ENCODE assay signal across 9 cellular contexts in the genomic region with DNA sequence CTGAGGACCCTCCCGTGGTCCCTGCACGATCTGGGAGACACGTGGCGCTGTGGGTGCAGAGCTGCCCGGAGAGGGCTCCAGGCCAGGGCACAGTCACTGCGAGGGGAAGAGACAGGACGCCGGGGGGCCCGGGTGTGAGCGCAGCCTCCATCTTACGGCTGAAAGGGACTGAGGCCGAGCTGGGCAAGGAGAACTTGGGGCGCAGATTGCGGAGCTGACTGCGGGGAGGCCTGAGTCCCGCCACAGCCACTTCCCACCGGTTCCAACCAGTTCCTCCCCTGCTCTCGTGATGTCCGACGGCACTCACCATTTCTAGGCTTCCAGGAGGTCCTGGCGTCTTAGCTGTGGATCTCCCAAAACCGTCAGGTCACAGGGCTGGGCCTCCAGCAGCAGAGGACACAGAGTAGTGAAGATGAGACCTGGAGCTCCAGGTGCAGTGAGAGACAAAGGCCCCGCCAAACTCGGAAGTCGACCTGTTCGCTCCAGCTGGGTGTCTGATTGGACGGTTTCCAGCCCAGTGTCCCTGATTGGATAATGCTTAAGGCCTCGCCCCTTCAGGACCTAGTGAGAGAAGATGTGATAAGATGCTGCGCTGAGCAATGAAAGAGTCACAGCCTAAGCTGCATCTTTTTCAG. TPM values are rescaled to one million over a fixed set of nuclear protein-coding genes. Genes with fewer than 3 reads are reported as not detected.
DNase-seq lines count a peak whose midpoint lies in the region; ATAC-seq and TF ChIP-seq lines count a peak whose summit lies in the region.
"Had no signal": no experiment of that assay in that cellular context is flagged by ENCODE, and none has a peak within 500 bp of the region (broad histone marks: within the 10 kb centered on the region; RNA-seq: fewer than 3 reads in every experiment).

No MANE protein-coding gene starts in this region.

- peaks cover 8% of the 10 kb centered on the region; the same call in 2 of the 3 replicates for H3K4me1 Mint-ChIP-seq in GM23338
- H3K4me1 Mint-ChIP-seq in activated CD4-positive, alpha-beta memory T cell treated with anti-CD3 and anti-CD28 coated beads, Interleukin-2, amount 10 ng/mL, durations not matched to agents 7 days and 5 days: peaks cover 6% of the 10 kb centered on the region
- H3K4me1 Mint-ChIP-seq in endodermal cell: no peaks in the 10 kb centered on the region

- H3F3A ChIP-seq in GM23338 (replicated peaks; ENCODE audit: low read depth): no peaks in the 10 kb centered on the region

- CTCF ChIA-PET in activated CD4-positive, alpha-beta memory T cell treated with anti-CD3 and anti-CD28 coated beads, Interleukin-2, amount 10 ng/mL, durations not matched to agents 7 days and 5 days (lab: Charles Lee): interaction anchor here (0.6 kb wide), 1 partner anchor 329 kb away, joined by 3 read pairs; no protein-coding TSS in a partner anchor

- H2AFZ ChIP-seq in GM23338: no peak overlapping the region

- POLR2A ChIA-PET in activated CD4-positive, alpha-beta memory T cell treated with anti-CD3 and anti-CD28 coated beads, Interleukin-2, amount 10 ng/mL, durations not matched to agents 7 days and 5 days (lab: Charles Lee): interaction anchor here (1.0 to 2.2 kb wide), 3 partner anchors 12 to 801 kb away, joined by 3 to 9 read pairs (median 3); partner anchors contain the start of genes ZNF506 and ZNF626

- H3K4me3 ChIP-seq in GM23338 (peak overlapping the region; percentile 78), endodermal cell (ENCODE audit: low read length) (no peak overlapping the region), spleen (peak overlapping the region; percentile 10 to 63 (median 28))
- H3K4me3 ChIP-seq: thyroid gland had no signal

- intact Hi-C loops in spleen (cut with DNase I; ENCODE audit: low total_unique reads): no loop called here

- peak overlapping the region; percentile 85 for H3K4me2 ChIP-seq in GM23338

- DNase-seq in GM23338 (ENCODE audit: low spot score) (peak; percentile 97), endodermal cell (peak; percentile 92), spleen (peak; percentile 76), HPDE6-E6E7 (ENCODE audit: extremely low spot score) (no peak), erythroblast (lab: John Stamatoyannopoulos, UW) (no peak)
- DNase-seq in activated CD4-positive, alpha-beta memory T cell treated with anti-CD3 and anti-CD28 coated beads, Interleukin-2, amount 10 ng/mL, durations not matched to agents 7 days and 5 days: peak; percentile 25

- H3K27ac Mint-ChIP-seq in GM23338 (peak overlapping the region; percentile 99), endodermal cell (peak overlapping the region; percentile 90)
- no peak overlapping the region for H3K27ac Mint-ChIP-seq in activated CD4-positive, alpha-beta memory T cell treated with anti-CD3 and anti-CD28 coated beads, Interleukin-2, amount 10 ng/mL, durations not matched to agents 7 days and 5 days

- TF ChIP-seq CTCF in GM23338 (conservative IDR thresholded peaks at IDR 0.05; ENCODE audit: low read depth in 2 of 2) (no peak), endodermal cell (conservative IDR thresholded peaks at IDR 0.05) (no peak), spleen (IDR thresholded peaks at IDR 0.05 in 8 of 11, conservative IDR thresholded peaks at IDR 0.05 in 3 of 11) (no peak)

- H3K9me3 Mint-ChIP-seq in GM23338 (no peaks in the 10 kb centered on the region; the same call in 2 of the 3 replicates), endodermal cell (no peaks in the 10 kb centered on the region)
- peaks cover 24% of the 10 kb centered on the region for H3K9me3 Mint-ChIP-seq in activated CD4-positive, alpha-beta memory T cell treated with anti-CD3 and anti-CD28 coated beads, Interleukin-2, amount 10 ng/mL, durations not matched to agents 7 days and 5 days

- no peaks in the 10 kb centered on the region for H3K27me3 ChIP-seq in GM23338 (ENCODE audit: insufficient read depth)
- no peaks in the 10 kb centered on the region for H3K27me3 ChIP-seq in endodermal cell (ENCODE audit: control insufficient read depth, insufficient read depth, low read length, poor library complexity, severe bottlenecking)
- H3K27me3 ChIP-seq in spleen (replicated peaks in 1 of 7): peaks cover 0 to 8% (median 0%) of the 10 kb centered on the region in 7 donors
- H3K27me3 ChIP-seq: thyroid gland had no signal

- peaks cover 41% of the 10 kb centered on the region for H3K79me2 ChIP-seq in GM23338 (replicated peaks; ENCODE audit: insufficient read depth)

- ATAC-seq in GM23338: peak; percentile 85
- ATAC-seq in HG03280 (IDR thresholded peaks at IDR 0.05; ENCODE audit: unreplicated experiment): no peak
- ATAC-seq in GM21447 (IDR thresholded peaks at IDR 0.05; ENCODE audit: unreplicated experiment): no peak

- H3K9me2 ChIP-seq in GM23338 (ENCODE audit: insufficient read depth): no peaks in the 10 kb centered on the region

- no peak overlapping the region for H3K9ac ChIP-seq in endodermal cell (ENCODE audit: extremely low read depth, low read length, poor library complexity, severe bottlenecking)

- H3K27me3 Mint-ChIP-seq in GM23338 (ENCODE audit: insufficient read depth, low read depth, poor library complexity): peaks cover 5% of the 10 kb centered on the region
- H3K27me3 Mint-ChIP-seq in activated CD4-positive, alpha-beta memory T cell treated with anti-CD3 and anti-CD28 coated beads, Interleukin-2, amount 10 ng/mL, durations not matched to agents 7 days and 5 days: no peaks in the 10 kb centered on the region
- H3K27me3 Mint-ChIP-seq in endodermal cell (ENCODE audit: insufficient read depth): no peaks in the 10 kb centered on the region

- no peaks in the 10 kb centered on the region for H3K4me1 ChIP-seq in GM23338 (ENCODE audit: insufficient read depth)
- no peaks in the 10 kb centered on the region for H3K4me1 ChIP-seq in endodermal cell (ENCODE audit: control insufficient read depth, insufficient read depth, low read length)
- peaks cover 0 to 7% (median 0%) of the 10 kb centered on the region in 6 donors for H3K4me1 ChIP-seq in spleen
- H3K4me1 ChIP-seq: thyroid gland had no signal

- WGBS in endodermal cell (ENCODE audit: insufficient coverage in 1 of 2, insufficient read length in 1 of 2), 2 experiments: 87% methylated on average over 29 of the region's 29 CpGs
- WGBS in spleen, 5 donors: 13 to 30% (median 20%) methylated on average over 24 to 29 of the region's 29 CpGs

- H3K9me3 ChIP-seq in endodermal cell (ENCODE audit: control insufficient read depth, low read length) (peaks cover 7% of the 10 kb centered on the region), spleen (peaks cover 0 to 43% (median 5%) of the 10 kb centered on the region in 8 donors)
- H3K9me3 ChIP-seq: thyroid gland had no signal

- peaks cover 13% of the 10 kb centered on the region for H4K20me1 ChIP-seq in GM23338 (replicated peaks; ENCODE audit: insufficient read depth)

- TF ChIP-seq POLR2A in spleen (IDR thresholded peaks at IDR 0.05) (no peak), erythroblast (IDR thresholded peaks at IDR 0.05; ENCODE audit: low read length) (no peak)

- peaks cover 38% of the 10 kb centered on the region for H3K36me3 Mint-ChIP-seq in GM23338 (ENCODE audit: low read depth)
- peaks cover 32% of the 10 kb centered on the region for H3K36me3 Mint-ChIP-seq in activated CD4-positive, alpha-beta memory T cell treated with anti-CD3 and anti-CD28 coated beads, Interleukin-2, amount 10 ng/mL, durations not matched to agents 7 days and 5 days (ENCODE audit: low read depth)
- peaks cover 20% of the 10 kb centered on the region for H3K36me3 Mint-ChIP-seq in endodermal cell (ENCODE audit: low read depth)

- peaks cover 4% of the 10 kb centered on the region; the same call in 1 of the 2 replicates for H3K36me3 ChIP-seq in GM23338 (ENCODE audit: insufficient read depth)
- H3K36me3 ChIP-seq in endodermal cell (ENCODE audit: control insufficient read depth, insufficient read depth, low read length): no peaks in the 10 kb centered on the region
- H3K36me3 ChIP-seq in spleen: no peaks in the 10 kb centered on the region
- H3K36me3 ChIP-seq: thyroid gland had no signal

- H3K27ac ChIP-seq in GM23338 (ENCODE audit: low read depth): peak overlapping the region; percentile 64; the same call in 1 of the 2 replicates
- H3K27ac ChIP-seq in endodermal cell (ENCODE audit: low read depth, low read length): no peak overlapping the region
- H3K27ac ChIP-seq in spleen: peak overlapping the region in 1 of 8 donors; percentile 47
- H3K27ac ChIP-seq: thyroid gland had no signal

- H3K4me3 Mint-ChIP-seq in GM23338: peak overlapping the region; percentile 96
- H3K4me3 Mint-ChIP-seq in activated CD4-positive, alpha-beta memory T cell treated with anti-CD3 and anti-CD28 coated beads, Interleukin-2, amount 10 ng/mL, durations not matched to agents 7 days and 5 days: peak overlapping the region; percentile 24
- peak overlapping the region; percentile 78 for H3K4me3 Mint-ChIP-seq in endodermal cell

TF ChIP-seq in GM23338, 12 proteins besides CTCF, POLR2A, EP300 and RAD21 (continues in another document):
- TF ChIP-seq EZH2 (IDR thresholded peaks at IDR 0.05; ENCODE audit: low read depth, unreplicated experiment): no peak

RNA-seq across cellular contexts. Expression of gene ZNF253, which starts 4.8 kb away (rescaled TPM):
- 44.7 and 58.2 TPM in 2 replicates for total RNA-seq in GM23338 (2014; rRNA removed; shearing (Covaris generic))
- polyA plus RNA-seq in GM23338 (2016; fragmentation: Nextera tagmentation; extraction: Ambion mirVana) (17.6 and 31.4 TPM in 2 replicates), spleen (1 to 10 TPM; 4.0 to 6.8 (median 5.9) TPM)
- 10 to 100 TPM; 12.9 to 14.7 TPM for total RNA-seq in activated CD4-positive, alpha-beta memory T cell treated with anti-CD3 and anti-CD28 coated beads, Interleukin-2, amount 10 ng/mL, durations not matched to agents 7 days and 5 days
- total RNA-seq in endodermal cell (10 to 100 TPM; 44.4 to 51.9 TPM), spleen (10 to 100 TPM in 6 of 7 donors, 1 to 10 TPM in 1; 9.8 to 34.8 (median 17.1) TPM)
- 17.2 TPM for polyA plus RNA-seq in endodermal cell (2013, experiment 1 of 2)
- 17.3 TPM for polyA plus RNA-seq in endodermal cell (2013, experiment 2 of 2)

RNA-seq across cellular contexts. Expression of gene ZNF506, which starts 39.3 kb away (rescaled TPM):
- 24.7 and 26.0 TPM in 2 replicates for total RNA-seq in GM23338 (2014; rRNA removed; shearing (Covaris generic))
- 30.4 and 42.1 TPM in 2 replicates for polyA plus RNA-seq in GM23338 (2016; fragmentation: Nextera tagmentation; extraction: Ambion mirVana)
- 10 to 100 TPM; 24.6 to 25.5 TPM for total RNA-seq in activated CD4-positive, alpha-beta memory T cell treated with anti-CD3 and anti-CD28 coated beads, Interleukin-2, amount 10 ng/mL, durations not matched to agents 7 days and 5 days
- 10 to 100 TPM in 1 of 2 donors, 1 to 10 TPM in 1; 8.8 to 12.0 TPM for total RNA-seq in endodermal cell
- 10.5 TPM for polyA plus RNA-seq in endodermal cell (2013, experiment 1 of 2)
- 11.7 TPM for polyA plus RNA-seq in endodermal cell (2013, experiment 2 of 2)
- total RNA-seq in spleen: 100 to 1,000 TPM in 2 of 7 donors, 10 to 100 TPM in 5; 38.8 to 114 (median 42.1) TPM
- 10 to 100 TPM in 1 of 3 donors, 1 to 10 TPM in 2; 6.3 to 10.4 (median 9.0) TPM for polyA plus RNA-seq in spleen

RNA-seq across cellular contexts. Expression of gene ZNF93, which starts 39.9 kb away (rescaled TPM):
- total RNA-seq in GM23338 (2014; rRNA removed; shearing (Covaris generic)): 122 and 123 TPM in 2 replicates
- polyA plus RNA-seq in GM23338 (2016; fragmentation: Nextera tagmentation; extraction: Ambion mirVana) (40.5 and 48.6 TPM in 2 replicates), spleen (1 to 10 TPM; 2.3 to 4.2 (median 4.1) TPM)
- total RNA-seq in activated CD4-positive, alpha-beta memory T cell treated with anti-CD3 and anti-CD28 coated beads, Interleukin-2, amount 10 ng/mL, durations not matched to agents 7 days and 5 days: 10 to 100 TPM; 11.4 to 11.7 TPM
- total RNA-seq in endodermal cell (10 to 100 TPM; 47.7 to 53.3 TPM), spleen (10 to 100 TPM in 3 of 7 donors, 1 to 10 TPM in 4; 4.7 to 21.7 (median 7.9) TPM)
- 33.8 TPM for polyA plus RNA-seq in endodermal cell (2013, experiment 1 of 2)
- 33.3 TPM for polyA plus RNA-seq in endodermal cell (2013, experiment 2 of 2)

Comparison
In these comparisons a context has a peak if more than half of its experiments do, and no peak if none do; other contexts are left out.
1. DNase-seq: peak in GM23338 (single experiment), activated CD4-positive, alpha-beta memory T cell treated with anti-CD3 and anti-CD28 coated beads, Interleukin-2, amount 10 ng/mL, durations not matched to agents 7 days and 5 days (single experiment), endodermal cell (single experiment) and spleen (single experiment); none in HPDE6-E6E7 (single experiment) and erythroblast (0 of 2).
2. H3K4me3 Mint-ChIP-seq: peak in every context shown above with its lines; median percentile 96 in GM23338; 78 in endodermal cell; 24 in activated CD4-positive, alpha-beta memory T cell treated with anti-CD3 and anti-CD28 coated beads, Interleukin-2, amount 10 ng/mL, durations not matched to agents 7 days and 5 days.